Comparison of ENCODE assay signal across 26 cellular contexts in the genomic region with DNA sequence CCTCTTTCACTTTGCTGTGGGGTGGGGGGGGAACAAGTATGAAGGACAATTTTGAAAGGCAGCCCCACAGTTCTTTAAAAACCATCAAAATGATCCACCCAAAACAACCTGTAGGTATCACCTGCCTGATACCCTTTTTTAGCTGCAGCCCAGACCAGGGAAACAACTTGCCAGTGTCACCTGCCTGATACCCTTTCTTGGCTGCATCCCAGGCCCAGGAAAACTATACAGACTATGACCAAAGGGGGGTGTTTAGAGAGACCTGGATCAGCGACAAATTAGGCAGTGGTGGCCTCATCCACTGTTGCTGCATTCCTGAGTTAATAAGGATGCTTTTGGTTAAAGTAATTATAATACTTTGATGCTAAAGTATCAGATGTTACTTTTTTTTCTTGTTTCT.
"Had no signal": no experiment of that assay in that cellular context is flagged by ENCODE, and none has a peak within 500 bp of the region (broad histone marks: within the 10 kb centered on the region; RNA-seq: fewer than 3 reads in every experiment).

No MANE protein-coding gene starts in this region.

- H3K27ac ChIP-seq: epithelial cell of prostate, ovary, prostate gland, sigmoid colon, upper lobe of left lung, vagina had no signal

- DNase-seq: activated B cell treated with CpG ODN at 0.5 μM for 24 hours; activated CD4-positive, alpha-beta T cell treated with anti-CD3 and anti-CD28 coated beads, Interleukin-2, amount 50 U/mL, for 1 hour; activated CD8-positive, alpha-beta T cell treated with anti-CD3 and anti-CD28 coated beads for 36 hours; activated naive CD4-positive, alpha-beta T cell; activated T-cell treated with anti-CD3 and anti-CD28 coated beads, Interleukin-2, amount 50 U/mL, for 48 hours; dermis blood vessel endothelial cell; effector CD4-positive, alpha-beta T cell; glutamatergic neuron; left cardiac atrium; left ventricle myocardium superior; mucosa of descending colon; ovary; retina; sigmoid colon; small intestine; stimulated activated CD4-positive, alpha-beta T cell treated with anti-CD3 and anti-CD28 coated beads, Interleukin-4, amount 100 ng/mL, for 24 hours; stimulated activated naive CD8-positive, alpha-beta T cell treated with anti-CD3 and anti-CD28 coated beads, Interleukin-15, amount 100 ng/mL, for 72 hours; substantia nigra; T-helper 17 cell; upper lobe of left lung had no signal

- H3K27ac Mint-ChIP-seq: activated B cell treated with CpG ODN at 0.5 μM for 24 hours; activated CD8-positive, alpha-beta T cell treated with anti-CD3 and anti-CD28 coated beads for 36 hours; activated naive CD4-positive, alpha-beta T cell treated with anti-CD3 and anti-CD28 coated beads, Interleukin-2, amount 50 U/mL, for 72 hours; activated T-helper 2 cell treated with anti-CD3 and anti-CD28 coated beads, Interferon-gamma antibody, Interleukin-2, Interleukin-4, amounts not matched to agents 10 μg/mL and 5 μg/mL and 100 μg/mL, durations not matched to agents 14 hours and 24 hours and 36 hours; stimulated activated effector memory CD8-positive, alpha-beta T cell treated with anti-CD3 and anti-CD28 coated beads, Interleukin-12 subunit alpha, Interleukin-12 subunit beta, amount 100 ng/mL, for 72 hours had no signal

- H3K4me3 Mint-ChIP-seq: activated B cell treated with CpG ODN at 0.5 μM for 24 hours; activated CD8-positive, alpha-beta T cell treated with anti-CD3 and anti-CD28 coated beads for 36 hours; stimulated activated effector memory CD8-positive, alpha-beta T cell treated with anti-CD3 and anti-CD28 coated beads, Interleukin-12 subunit alpha, Interleukin-12 subunit beta, amount 100 ng/mL, for 72 hours; stimulated activated naive CD8-positive, alpha-beta T cell treated with anti-CD3 and anti-CD28 coated beads, Interleukin-15, amount 100 ng/mL, for 72 hours; T-helper 17 cell had no signal

- ATAC-seq: activated CD8-positive, alpha-beta T cell treated with anti-CD3 and anti-CD28 coated beads for 36 hours; activated naive CD4-positive, alpha-beta T cell treated with anti-CD3 and anti-CD28 coated beads, Interleukin-2, amount 50 U/mL, for 72 hours; left cardiac atrium; left ventricle myocardium superior; mucosa of descending colon; stimulated activated effector memory CD8-positive, alpha-beta T cell treated with anti-CD3 and anti-CD28 coated beads, Interleukin-12 subunit alpha, Interleukin-12 subunit beta, amount 100 ng/mL, for 72 hours; stimulated activated naive CD8-positive, alpha-beta T cell treated with anti-CD3 and anti-CD28 coated beads, Interleukin-15, amount 100 ng/mL, for 72 hours; T-helper 17 cell had no signal

- H3K27me3 Mint-ChIP-seq: activated B cell treated with CpG ODN at 0.5 μM for 24 hours; activated CD8-positive, alpha-beta T cell treated with anti-CD3 and anti-CD28 coated beads for 36 hours; stimulated activated naive CD8-positive, alpha-beta T cell treated with anti-CD3 and anti-CD28 coated beads, Interleukin-15, amount 100 ng/mL, for 72 hours; T-helper 17 cell had no signal

- H3K9me3 Mint-ChIP-seq: activated B cell treated with CpG ODN at 0.5 μM for 24 hours; activated CD8-positive, alpha-beta T cell treated with anti-CD3 and anti-CD28 coated beads for 36 hours; activated naive CD4-positive, alpha-beta T cell treated with anti-CD3 and anti-CD28 coated beads, Interleukin-2, amount 50 U/mL, for 72 hours; activated T-helper 2 cell treated with anti-CD3 and anti-CD28 coated beads, Interferon-gamma antibody, Interleukin-2, Interleukin-4, amounts not matched to agents 10 μg/mL and 5 μg/mL and 100 μg/mL, durations not matched to agents 14 hours and 24 hours and 36 hours; stimulated activated effector memory CD8-positive, alpha-beta T cell treated with anti-CD3 and anti-CD28 coated beads, Interleukin-12 subunit alpha, Interleukin-12 subunit beta, amount 100 ng/mL, for 72 hours; stimulated activated naive CD8-positive, alpha-beta T cell treated with anti-CD3 and anti-CD28 coated beads, Interleukin-15, amount 100 ng/mL, for 72 hours had no signal

- H3K27me3 ChIP-seq: ovary, sigmoid colon, upper lobe of left lung, vagina had no signal

- H3K9me3 ChIP-seq: mucosa of descending colon, ovary, prostate gland, sigmoid colon, upper lobe of left lung, vagina had no signal

- H3K4me1 Mint-ChIP-seq: activated B cell treated with CpG ODN at 0.5 μM for 24 hours; stimulated activated naive CD8-positive, alpha-beta T cell treated with anti-CD3 and anti-CD28 coated beads, Interleukin-15, amount 100 ng/mL, for 72 hours had no signal
